9 cellular contexts compared by ENCODE assay signal in genomic region chr10:24008164-24009066, GRCh38.
DNase-seq lines count a peak whose midpoint lies in the region; ATAC-seq and TF ChIP-seq lines count a peak whose summit lies in the region.
"Had no signal": no experiment of that assay in that cellular context is flagged by ENCODE, and none has a peak within 500 bp of the region (broad histone marks: within the 10 kb centered on the region; RNA-seq: fewer than 3 reads in every experiment).

No MANE protein-coding gene starts in this region.

- H3K4me3 ChIP-seq in GM23338 (no peak overlapping the region), foreskin fibroblast (ENCODE audit: low read depth in 1 of 2, low read length in 2 of 2) (no peak overlapping the region), esophagus squamous epithelium (no peak overlapping the region)
- H3K4me3 ChIP-seq: GM12878 had no signal

- H3K27me3 Mint-ChIP-seq in GM23338 (ENCODE audit: insufficient read depth, low read depth, poor library complexity) (no peaks in the 10 kb centered on the region), progenitor cell of endocrine pancreas (no peaks in the 10 kb centered on the region)

- H3K27ac Mint-ChIP-seq in GM23338 (no peak overlapping the region), progenitor cell of endocrine pancreas (peak overlapping the region; percentile 57)

- H3K9me2 ChIP-seq in GM23338 (ENCODE audit: insufficient read depth): no peaks in the 10 kb centered on the region

- H3K4me3 Mint-ChIP-seq in GM23338 (no peak overlapping the region), progenitor cell of endocrine pancreas (ENCODE audit: low read depth) (no peak overlapping the region)

- intact Hi-C loops in esophagus squamous epithelium (cut with DNase I): no loop called here

- no peaks in the 10 kb centered on the region for H3K36me3 ChIP-seq in GM23338 (ENCODE audit: insufficient read depth)
- no peaks in the 10 kb centered on the region for H3K36me3 ChIP-seq in esophagus squamous epithelium

- H4K20me1 ChIP-seq in GM23338 (replicated peaks; ENCODE audit: insufficient read depth): no peaks in the 10 kb centered on the region

- 26 to 34% methylated on average over 12 to 13 of the region's 13 CpGs for WGBS in esophagus squamous epithelium, 2 donors

- ATAC-seq in GM23338 (peak; percentile 35; the same call in 2 of the 3 replicates), SK-N-SH treated with all-trans-retinoic acid at 6 μM for 48 hours (peak; percentile 91), HG03520 (IDR thresholded peaks at IDR 0.05; ENCODE audit: unreplicated experiment) (no peak), HG03378 (IDR thresholded peaks at IDR 0.05; ENCODE audit: unreplicated experiment) (no peak), HG02610 (IDR thresholded peaks at IDR 0.05; ENCODE audit: unreplicated experiment) (no peak)
- ATAC-seq: GM12878 had no signal

- H3K9me3 ChIP-seq in esophagus squamous epithelium: no peaks in the 10 kb centered on the region

- no peaks in the 10 kb centered on the region for H3K36me3 Mint-ChIP-seq in GM23338 (ENCODE audit: low read depth)
- H3K36me3 Mint-ChIP-seq in progenitor cell of endocrine pancreas (ENCODE audit: insufficient read depth): no peaks in the 10 kb centered on the region

- H3K4me1 ChIP-seq in GM23338 (ENCODE audit: insufficient read depth) (peaks cover 8% of the 10 kb centered on the region), esophagus squamous epithelium (peaks cover 0 to 9% (median 4%) of the 10 kb centered on the region in 3 donors)

- TF ChIP-seq CTCF in GM23338 (conservative IDR thresholded peaks at IDR 0.05; ENCODE audit: low read depth in 2 of 2) (no peak), foreskin fibroblast (IDR thresholded peaks at IDR 0.05; ENCODE audit: low read depth, low read length) (no peak), progenitor cell of endocrine pancreas (IDR thresholded peaks at IDR 0.05; ENCODE audit: unreplicated experiment) (no peak), esophagus squamous epithelium (IDR thresholded peaks at IDR 0.05) (no peak)

- H3K9me3 Mint-ChIP-seq in GM23338: no peaks in the 10 kb centered on the region
- no peaks in the 10 kb centered on the region for H3K9me3 Mint-ChIP-seq in progenitor cell of endocrine pancreas (ENCODE audit: low read depth)

- no peak for TF ChIP-seq POLR2A in esophagus squamous epithelium (IDR thresholded peaks at IDR 0.05)

- H3K4me1 Mint-ChIP-seq in GM23338: peaks cover 28% of the 10 kb centered on the region; the same call in 2 of the 3 replicates
- peaks cover 12% of the 10 kb centered on the region for H3K4me1 Mint-ChIP-seq in progenitor cell of endocrine pancreas (ENCODE audit: low read depth)

- H3K79me2 ChIP-seq in GM23338 (replicated peaks; ENCODE audit: insufficient read depth): no peaks in the 10 kb centered on the region

- DNase-seq in GM23338 (ENCODE audit: low spot score) (peak; percentile 7), foreskin fibroblast (peak; percentile 10 to 17), progenitor cell of endocrine pancreas (ENCODE audit: low spot score, unreplicated experiment) (no peak), esophagus squamous epithelium (lab: John Stamatoyannopoulos, UW) (no peak)

- H3K27ac ChIP-seq in GM23338 (ENCODE audit: low read depth) (no peak overlapping the region), esophagus squamous epithelium (peak overlapping the region in 1 of 4 donors; percentile 47)

- no peaks in the 10 kb centered on the region for H3F3A ChIP-seq in GM23338 (replicated peaks; ENCODE audit: low read depth)

- no peaks in the 10 kb centered on the region for H3K27me3 ChIP-seq in GM23338 (ENCODE audit: insufficient read depth)
- no peaks in the 10 kb centered on the region for H3K27me3 ChIP-seq in esophagus squamous epithelium

- H3K4me2 ChIP-seq in GM23338: 0 out of 2 replicates have a peak overlapping the region, but pooled peaks have one; percentile 2

- peak overlapping the region; percentile 19; the same call in 1 of the 2 replicates for H2AFZ ChIP-seq in GM23338

TF ChIP-seq in GM23338, 12 proteins besides CTCF, POLR2A, EP300 and RAD21 (continues in another document):
- TF ChIP-seq EZH2 (IDR thresholded peaks at IDR 0.05; ENCODE audit: low read depth, unreplicated experiment): no peak
- no peak for TF ChIP-seq ZNF114 (CRISPR knock-in tag; IDR thresholded peaks at IDR 0.05)

TF ChIP-seq in SK-N-SH treated with all-trans-retinoic acid at 6 μM for 48 hours, 23 proteins besides CTCF, POLR2A, EP300 and RAD21:
- TF ChIP-seq ZFP3 (CRISPR knock-in tag; IDR thresholded peaks at IDR 0.05): no peak
- no peak for TF ChIP-seq CSRNP3 (CRISPR knock-in tag; IDR thresholded peaks at IDR 0.05)
- TF ChIP-seq ZNF70 (CRISPR knock-in tag; IDR thresholded peaks at IDR 0.05): no peak
- TF ChIP-seq ISL1 (CRISPR knock-in tag; IDR thresholded peaks at IDR 0.05): 0 out of 2 replicates have a peak, but pooled peaks have one; percentile 7
- TF ChIP-seq OSR1 (CRISPR knock-in tag; IDR thresholded peaks at IDR 0.05): no peak
- no peak for TF ChIP-seq TOX (CRISPR knock-in tag; IDR thresholded peaks at IDR 0.05; ENCODE audit: borderline replicate concordance)

Comparison
In these comparisons a context has a peak if more than half of its experiments do, and no peak if none do; other contexts are left out.
1. ATAC-seq: peak in GM23338 (single experiment) and SK-N-SH treated with all-trans-retinoic acid at 6 μM for 48 hours (single experiment); none in HG03520 (single experiment), HG03378 (single experiment) and HG02610 (single experiment).
2. DNase-seq: peak in GM23338 (single experiment) and foreskin fibroblast (2 of 2); none in progenitor cell of endocrine pancreas (single experiment) and esophagus squamous epithelium (single experiment).